In genomic region chr10:53233759-53234158, GRCh38 we compare ENCODE assay signal across 18 cellular contexts.
DNase-seq lines count a peak whose midpoint lies in the region; ATAC-seq and TF ChIP-seq lines count a peak whose summit lies in the region.
"Had no signal": no experiment of that assay in that cellular context is flagged by ENCODE, and none has a peak within 500 bp of the region (broad histone marks: within the 10 kb centered on the region; RNA-seq: fewer than 3 reads in every experiment).

No MANE protein-coding gene starts in this region.

- DNase-seq in COR-L47 (lab: John Stamatoyannopoulos, UW): peak; percentile 16
- DNase-seq in NCI-H146 treated with DMSO at 0.1 percent for 48 hours (lab: John Stamatoyannopoulos, UW; ENCODE audit: unreplicated experiment): peak; percentile 59
- DNase-seq in NCI-H748 treated with DMSO at 0.1 percent for 48 hours (lab: John Stamatoyannopoulos, UW): peak; percentile 32
- peak; percentile 68 for DNase-seq in left kidney (ENCODE audit: low read depth, low spot score)
- DNase-seq in spleen: no peak
- DNase-seq in NCI-H446 treated with DMSO at 0.1 percent for 48 hours (lab: John Stamatoyannopoulos, UW): no peak
- no peak for DNase-seq in activated CD4-positive, alpha-beta T cell treated with anti-CD3 and anti-CD28 coated beads for 1 hour
- DNase-seq: ACHN; C1 segment of cervical spinal cord; CD4-positive, alpha-beta T cell; DMS153; DMS79 treated with DMSO at 0.1 percent for 48 hours; EL; GOT3; HFFc6 had no signal

- no peak overlapping the region for H3K4me3 ChIP-seq in spleen
- H3K4me3 ChIP-seq: HAP-1 had no signal

- no peaks in the 10 kb centered on the region for H3K4me1 ChIP-seq in spleen

- no peaks in the 10 kb centered on the region for H3K36me3 ChIP-seq in spleen
- H3K36me3 ChIP-seq: HAP-1 had no signal

- no peaks in the 10 kb centered on the region for H3K27me3 ChIP-seq in spleen (replicated peaks in 1 of 7)

- 40 to 65% (median 53%) methylated on average over 1 of the region's 1 CpG for WGBS in spleen, 5 donors

- ATAC-seq in GM21528 (IDR thresholded peaks at IDR 0.05; ENCODE audit: low FRiP score, unreplicated experiment): no peak
- ATAC-seq: HepG2 had no signal

- H3K27ac ChIP-seq in spleen: no peak overlapping the region

- H3K9me3 ChIP-seq in spleen: peaks cover 0 to 6% (median 0%) of the 10 kb centered on the region in 8 donors
- H3K9me3 ChIP-seq: HAP-1 had no signal

- no peak for TF ChIP-seq POLR2A in spleen (IDR thresholded peaks at IDR 0.05)

- no peak for TF ChIP-seq CTCF in spleen (IDR thresholded peaks at IDR 0.05 in 8 of 11, conservative IDR thresholded peaks at IDR 0.05 in 3 of 11)

- intact Hi-C loops in spleen (cut with DNase I; ENCODE audit: low total_unique reads): no loop called here

Comparison
In these comparisons a context has a peak if more than half of its experiments do, and no peak if none do; other contexts are left out.
1. DNase-seq: peak in COR-L47 (single experiment), NCI-H146 treated with DMSO at 0.1 percent for 48 hours (single experiment), NCI-H748 treated with DMSO at 0.1 percent for 48 hours (single experiment) and left kidney (single experiment); none in spleen (single experiment), NCI-H446 treated with DMSO at 0.1 percent for 48 hours (single experiment) and activated CD4-positive, alpha-beta T cell treated with anti-CD3 and anti-CD28 coated beads for 1 hour (single experiment).